ENCODE assay signal across 11 cellular contexts in genomic region chr20:49706548-49707517, GRCh38. TPM values are rescaled to one million over a fixed set of nuclear protein-coding genes. Genes with fewer than 3 reads are reported as not detected.
DNase-seq lines count a peak whose midpoint lies in the region; ATAC-seq, FAIRE-seq and TF ChIP-seq lines count a peak whose summit lies in the region.
"Had no signal": no experiment of that assay in that cellular context is flagged by ENCODE, and none has a peak within 500 bp of the region (broad histone marks: within the 10 kb centered on the region; RNA-seq: fewer than 3 reads in every experiment).

No MANE protein-coding gene starts in this region.

- no peaks in the 10 kb centered on the region for H3K27me3 ChIP-seq in ascending aorta

- peak overlapping the region in 2 of 3 donors; percentile 33 to 95 for H3K27ac Mint-ChIP-seq in IgD-negative memory B cell
- peak overlapping the region; percentile 16 for H3K27ac Mint-ChIP-seq in stimulated activated effector memory CD8-positive, alpha-beta T cell treated with anti-CD3 and anti-CD28 coated beads, Interleukin-12 subunit alpha, Interleukin-12 subunit beta, amount 100 ng/mL, for 72 hours

- peaks cover 2% of the 10 kb centered on the region for H3K27me3 Mint-ChIP-seq in IgD-negative memory B cell

- H3K4me3 Mint-ChIP-seq in IgD-negative memory B cell = no peak overlapping the region
- H3K4me3 Mint-ChIP-seq in stimulated activated effector memory CD8-positive, alpha-beta T cell treated with anti-CD3 and anti-CD28 coated beads, Interleukin-12 subunit alpha, Interleukin-12 subunit beta, amount 100 ng/mL, for 72 hours = peak overlapping the region; percentile 40

- ATAC-seq in left lobe of liver (peak; percentile 39), HG03139 (IDR thresholded peaks at IDR 0.05; ENCODE audit: unreplicated experiment) (no peak)
- peak; percentile 62 for ATAC-seq in stimulated activated effector memory CD8-positive, alpha-beta T cell treated with anti-CD3 and anti-CD28 coated beads, Interleukin-12 subunit alpha, Interleukin-12 subunit beta, amount 100 ng/mL, for 72 hours

- no peak for TF ChIP-seq CTCF in ascending aorta (IDR thresholded peaks at IDR 0.05)
- TF ChIP-seq CTCF in GM13976 (IDR thresholded peaks at IDR 0.05; ENCODE audit: borderline replicate concordance, control extremely low read depth, extremely low read depth, insufficient read depth, missing control alignments) = no peak

- in situ Hi-C loops in ACHN (cut with HindIII; ENCODE audit: low pct_ligation_motif_present, low pct_unique_long_range_greater_than_20kb, low sequenced_read_pairs) = no loop called here
- in situ Hi-C loops in GM13976 (cut with MboI; ENCODE audit: low sequenced_read_pairs, unreplicated experiment) = no loop called here

- H3K4me1 Mint-ChIP-seq in IgD-negative memory B cell = peaks cover 39 to 47% (median 46%) of the 10 kb centered on the region in 3 donors
- H3K4me1 Mint-ChIP-seq in stimulated activated effector memory CD8-positive, alpha-beta T cell treated with anti-CD3 and anti-CD28 coated beads, Interleukin-12 subunit alpha, Interleukin-12 subunit beta, amount 100 ng/mL, for 72 hours = peaks cover 69% of the 10 kb centered on the region

- FAIRE-seq in RCC 7860 (lab: Jason Lieb, UNC) = no peak

- no peaks in the 10 kb centered on the region for H3K36me3 ChIP-seq in ascending aorta

- H3K4me3 ChIP-seq in ascending aorta = no peak overlapping the region

- H3K4me1 ChIP-seq in ascending aorta = peaks cover 0 to 9% of the 10 kb centered on the region in 2 donors

- no peak for DNase-seq in ascending aorta (ENCODE audit: low spot score in 2 of 2)
- no peak for DNase-seq in left lobe of liver (ENCODE audit: low spot score)
- DNase-seq in stimulated activated effector memory CD8-positive, alpha-beta T cell treated with anti-CD3 and anti-CD28 coated beads, Interleukin-12 subunit alpha, Interleukin-12 subunit beta, amount 100 ng/mL, for 72 hours (ENCODE audit: low spot score in 2 of 2) = no peak
- DNase-seq in ACHN = no peak
- no peak for DNase-seq in RCC 7860 (ENCODE audit: low spot score)
- no peak for DNase-seq in GM13976 (ENCODE audit: low spot score)
- DNase-seq: activated naive CD4-positive, alpha-beta T cell; SW 1271 had no signal

- H3K9me3 Mint-ChIP-seq in IgD-negative memory B cell = no peaks in the 10 kb centered on the region
- H3K9me3 Mint-ChIP-seq in stimulated activated effector memory CD8-positive, alpha-beta T cell treated with anti-CD3 and anti-CD28 coated beads, Interleukin-12 subunit alpha, Interleukin-12 subunit beta, amount 100 ng/mL, for 72 hours = no peaks in the 10 kb centered on the region

- peak overlapping the region; percentile 7 to 8 for H3K27ac ChIP-seq in ascending aorta
- H3K27ac ChIP-seq: parathyroid adenoma had no signal

- H3K9me3 ChIP-seq in ascending aorta = no peaks in the 10 kb centered on the region

- intact Hi-C loops in ascending aorta (cut with DNase I) = no loop called here

- peaks cover 2% of the 10 kb centered on the region for H3K36me3 Mint-ChIP-seq in IgD-negative memory B cell
- peaks cover 52% of the 10 kb centered on the region for H3K36me3 Mint-ChIP-seq in stimulated activated effector memory CD8-positive, alpha-beta T cell treated with anti-CD3 and anti-CD28 coated beads, Interleukin-12 subunit alpha, Interleukin-12 subunit beta, amount 100 ng/mL, for 72 hours

RNA-seq across cellular contexts. Expression of gene B4GALT5, which starts 6.8 kb away (rescaled TPM):
- 0.48 TPM for polyA plus RNA-seq in IgD-negative memory B cell
- total RNA-seq in ascending aorta (15.0 TPM), left lobe of liver (10.5 TPM)
